8 cellular contexts compared by ENCODE assay signal in genomic region chr19:37594064-37594981, GRCh38. TPM values are rescaled to one million over a fixed set of nuclear protein-coding genes. Genes with fewer than 3 reads are reported as not detected.
DNase-seq lines count a peak whose midpoint lies in the region; ATAC-seq and TF ChIP-seq lines count a peak whose summit lies in the region.

Gene ZNF540 (plus strand): TSS chr19:37594876. CDS start chr19:37598448, 3,572 bp downstream.
Gene ZNF571 (minus strand): TSS chr19:37594792. CDS start chr19:37586676, 8,116 bp downstream.

- H3K4me1 ChIP-seq in OCI-LY7 (ENCODE audit: insufficient read depth, low read length, poor library complexity, severe bottlenecking): peaks cover 3% of the 10 kb centered on the region

- peak within 1 kb of the TSS; percentile 71 for H2AFZ ChIP-seq in OCI-LY7 (ENCODE audit: low read length)

- H3K36me3 ChIP-seq in OCI-LY7 (ENCODE audit: insufficient read depth, low read length): no peaks in the 10 kb centered on the region

- ATAC-seq in GM21360 (IDR thresholded peaks at IDR 0.05; ENCODE audit: unreplicated experiment): peak; percentile 92

- POLR2A ChIA-PET in OCI-LY7 (lab: Charles Lee): interaction anchor here (0.6 kb wide), 2 partner anchors 178 to 250 kb away, joined by 3 to 4 read pairs; no protein-coding TSS in a partner anchor

- H3K4me3 ChIP-seq in OCI-LY7 (ENCODE audit: low read depth, low read length, poor library complexity, severe bottlenecking) (peak within 1 kb of the TSS; percentile 75), epithelial cell of esophagus (ENCODE audit: low read length) (peak within 1 kb of the TSS; percentile 81)

- no peaks in the 10 kb centered on the region for H3K9me2 ChIP-seq in OCI-LY7 (ENCODE audit: insufficient read depth, low read length)

- H3K9me3 ChIP-seq in OCI-LY7 (ENCODE audit: low read length): 0 out of 2 replicates have a peak, but pooled peaks cover 4% of the 10 kb centered on the region

- CTCF ChIA-PET in OCI-LY7 (lab: Charles Lee; ENCODE audit: unreplicated experiment): no interaction called here

- H3K4me2 ChIP-seq in OCI-LY7 (ENCODE audit: low read length): peak within 1 kb of the TSS; percentile 70

- H4K20me1 ChIP-seq in OCI-LY7 (ENCODE audit: insufficient read depth, low read length): no peaks in the 10 kb centered on the region

- intact Hi-C loops in OCI-LY7 (cut with micrococcal nuclease; ENCODE audit: unreplicated experiment): loop anchor here (5.0 kb wide), 1 partner anchor 127 kb away; the partner anchor contains the start of genes ZNF569 and ZNF570

- DNase-seq in COLO668 (lab: John Stamatoyannopoulos, UW; ENCODE audit: unreplicated experiment) (peak; percentile 96), HUDEP-2 (lab: John Stamatoyannopoulos, UW; ENCODE audit: unreplicated experiment in 76 of 76) (peak in 74 of 76 experiments; percentile 14 to 94 (median 84)), OCI-LY7 (ENCODE audit: low spot score) (peak; percentile 85), activated T-cell treated with anti-CD3 and anti-CD28 coated beads for 48 hours (ENCODE audit: low read depth) (peak; percentile 86), epithelial cell of esophagus (ENCODE audit: low read depth) (peak; percentile 99), middle frontal gyrus (ENCODE audit: extremely low spot score, low spot score) (peak; percentile 90)
- DNase-seq in stimulated activated CD8-positive, alpha-beta memory T cell treated with anti-CD3 and anti-CD28 coated beads, Interleukin-2, amount 100 ng/mL, for 1 hour (ENCODE audit: low read depth in 2 of 2): peak; percentile 79 to 81

- no peaks in the 10 kb centered on the region for H3K79me2 ChIP-seq in OCI-LY7 (ENCODE audit: insufficient read depth, low read depth, low read length)

- TSS peak; percentile 69 for BruUV-seq in OCI-LY7 (replicated peaks; lab: Mats Ljungman, UMichigan)

- H3K27ac ChIP-seq in OCI-LY7 (ENCODE audit: low read depth, low read length, poor library complexity, severe bottlenecking): peak within 1 kb of the TSS; percentile 15

- TF ChIP-seq CTCF in OCI-LY7 (conservative IDR thresholded peaks at IDR 0.05; ENCODE audit: low read length) (no peak), epithelial cell of esophagus (IDR thresholded peaks at IDR 0.05; ENCODE audit: insufficient read depth, low read depth, low read length, missing control alignments) (no peak)

RNA-seq across cellular contexts. Expression of gene ZNF540, which starts in this region (rescaled TPM):
- total RNA-seq in OCI-LY7 (2014; rRNA removed; shearing (Covaris generic)): 0.44 and 0.59 TPM in 2 replicates
- 0.39 and 0.46 TPM in 2 replicates for total RNA-seq in OCI-LY7 (2022)

RNA-seq across cellular contexts. Expression of gene ZNF571, which starts in this region (rescaled TPM):
- total RNA-seq in OCI-LY7 (2014; rRNA removed; shearing (Covaris generic)): 1.3 and 8.0 TPM in 2 replicates
- total RNA-seq in OCI-LY7 (2022): 2.6 and 4.2 TPM in 2 replicates

Comparison
In these comparisons a context has a peak if more than half of its experiments do, and no peak if none do; other contexts are left out.
1. Peak in every context shown above with its lines: DNase-seq, ATAC-seq, H3K4me3 ChIP-seq and H3K27ac ChIP-seq.